8 cellular contexts compared by ENCODE assay signal in the genomic region with DNA sequence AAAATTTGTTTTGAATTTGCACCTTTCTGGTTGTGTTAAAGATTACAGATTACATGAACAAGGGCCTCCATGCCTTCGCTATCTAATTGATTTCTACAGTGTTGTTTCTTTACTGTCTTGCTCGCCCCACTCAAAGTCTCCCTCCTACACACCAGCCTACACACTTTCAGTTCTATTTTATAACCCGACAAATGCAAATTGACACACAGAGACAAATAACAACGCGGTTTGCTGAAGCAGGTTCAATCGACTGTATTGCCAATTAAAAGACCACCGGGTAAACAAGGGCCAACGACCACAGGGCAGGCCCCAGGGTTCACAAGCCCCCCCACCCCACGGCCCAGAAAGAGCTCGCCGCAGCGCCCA. TPM values are rescaled to one million over a fixed set of nuclear protein-coding genes. Genes with fewer than 3 reads are reported as not detected.
DNase-seq lines count a peak whose midpoint lies in the region; ATAC-seq and TF ChIP-seq lines count a peak whose summit lies in the region.

No MANE protein-coding gene starts in this region.

- intact Hi-C loops in body of pancreas (cut with DNase I), result no loop called here

- peak overlapping the region; percentile 95 to 97 (median 96) for H3K27ac ChIP-seq in body of pancreas
- peak overlapping the region; percentile 69 for H3K27ac ChIP-seq in mesenchymal stem cell (ENCODE audit: low read length, poor library complexity, severe bottlenecking)

- H3K4me2 ChIP-seq in mesenchymal stem cell (ENCODE audit: low read length, poor library complexity, severe bottlenecking), result peak overlapping the region; percentile 92

- no peak overlapping the region for H2BK15ac ChIP-seq in mesenchymal stem cell (ENCODE audit: low read depth, poor library complexity, severe bottlenecking)

- H3K9ac ChIP-seq in mesenchymal stem cell (ENCODE audit: low read length), result peak overlapping the region; percentile 93

- TF ChIP-seq POLR2A in body of pancreas (IDR thresholded peaks at IDR 0.05), result no peak

- H3K36me3 ChIP-seq in body of pancreas (replicated peaks in 1 of 2; ENCODE audit: insufficient read depth in 1 of 2, low read depth in 2 of 2) (no peaks in the 10 kb centered on the region), mesenchymal stem cell (ENCODE audit: control insufficient read depth in 1 of 2, insufficient read depth in 2 of 2, low read depth in 1 of 2, low read length in 2 of 2) (peaks cover 0 to under 1% of the 10 kb centered on the region in 2 experiments)

- H3K18ac ChIP-seq in mesenchymal stem cell (ENCODE audit: low read depth in 1 of 2, low read length in 2 of 2), result peak overlapping the region in 1 of 2 experiments; percentile 81

- H3K4me3 ChIP-seq in GM12875 (ENCODE audit: low read depth, low read length) (peak overlapping the region; percentile 89), body of pancreas (peak overlapping the region; percentile 81 to 88), mesenchymal stem cell (ENCODE audit: insufficient read depth in 1 of 2, low read depth in 1 of 2, low read length in 2 of 2) (peak overlapping the region; percentile 89)

- no peaks in the 10 kb centered on the region for H3K9me3 ChIP-seq in body of pancreas
- no peaks in the 10 kb centered on the region for H3K9me3 ChIP-seq in mesenchymal stem cell (ENCODE audit: control insufficient read depth, low read length)

- H2AFZ ChIP-seq in mesenchymal stem cell (ENCODE audit: low read depth, low read length), result no peak overlapping the region

- no peak overlapping the region for H4K8ac ChIP-seq in mesenchymal stem cell (ENCODE audit: low read length)

- no peak overlapping the region for H2BK12ac ChIP-seq in mesenchymal stem cell (ENCODE audit: low read length in 2 of 2)

- no peak overlapping the region for H3K14ac ChIP-seq in mesenchymal stem cell (ENCODE audit: low read length in 2 of 2)

- H2BK5ac ChIP-seq in mesenchymal stem cell (ENCODE audit: low read depth, low read length, poor library complexity, severe bottlenecking), result no peak overlapping the region

- ATAC-seq in HG03520 (IDR thresholded peaks at IDR 0.05; ENCODE audit: unreplicated experiment) (peak; percentile 8), body of pancreas (no peak), left lobe of liver (no peak), HG02870 (IDR thresholded peaks at IDR 0.05; ENCODE audit: unreplicated experiment) (no peak)

- no peak overlapping the region for H4K91ac ChIP-seq in mesenchymal stem cell (ENCODE audit: low read length)

- no peak overlapping the region for H3K23ac ChIP-seq in mesenchymal stem cell (ENCODE audit: low read length in 2 of 2)

- no peak overlapping the region for H3K4ac ChIP-seq in mesenchymal stem cell (ENCODE audit: low read depth in 1 of 2, low read length in 2 of 2)

- H3K27me3 ChIP-seq in body of pancreas (no peaks in the 10 kb centered on the region), mesenchymal stem cell (ENCODE audit: control insufficient read depth in 1 of 2, insufficient read depth in 1 of 2, low read length in 2 of 2) (no peaks in the 10 kb centered on the region)

- no peak overlapping the region for H2BK120ac ChIP-seq in mesenchymal stem cell (ENCODE audit: low read depth, low read length)

- peaks cover 57% of the 10 kb centered on the region for H3K4me1 ChIP-seq in body of pancreas
- H3K4me1 ChIP-seq in mesenchymal stem cell (ENCODE audit: control insufficient read depth, insufficient read depth, low read depth, low read length), result peaks cover 10% of the 10 kb centered on the region

- H2AK5ac ChIP-seq in mesenchymal stem cell (ENCODE audit: low read length, severe bottlenecking), result no peak overlapping the region

- 0 to 1% methylated on average over 12 of the region's 12 CpGs for WGBS in body of pancreas, 2 donors
- under 1% methylated on average over 12 of the region's 12 CpGs for WGBS in mesenchymal stem cell

- no peak for TF ChIP-seq CTCF in GM12875 (IDR thresholded peaks at IDR 0.05; ENCODE audit: borderline replicate concordance, insufficient read depth, low read depth, low read length)
- no peak for TF ChIP-seq CTCF in body of pancreas (IDR thresholded peaks at IDR 0.05)

- H3K79me1 ChIP-seq in mesenchymal stem cell (replicated peaks; ENCODE audit: low read length, poor library complexity, severe bottlenecking), result peaks cover 21% of the 10 kb centered on the region

- DNase-seq in body of pancreas, result no peak
- DNase-seq in mesenchymal stem cell, result no peak
- no peak for DNase-seq in NCI-H82 (lab: John Stamatoyannopoulos, UW)
- DNase-seq in left lobe of liver (ENCODE audit: low spot score), result no peak
- DNase-seq in NCI-H69 (lab: John Stamatoyannopoulos, UW), result no peak

RNA-seq across cellular contexts. Expression of a gene that starts 0.9 kb away (rescaled TPM):
- total RNA-seq in body of pancreas (10 to 100 TPM; 68.5 to 91.3 TPM), left lobe of liver (67.6 TPM)
- 43.7 TPM for polyA plus RNA-seq in mesenchymal stem cell (2013, experiment 1 of 2)
- polyA plus RNA-seq in mesenchymal stem cell (2013, experiment 2 of 2), result 44.3 TPM

RNA-seq across cellular contexts. Expression of a gene that starts 58.0 kb away (rescaled TPM):
- total RNA-seq in body of pancreas, result 10 to 100 TPM; 22.1 to 33.5 TPM
- polyA plus RNA-seq in mesenchymal stem cell (2013, experiment 1 of 2), result 56.4 TPM
- polyA plus RNA-seq in mesenchymal stem cell (2013, experiment 2 of 2), result 55.0 TPM
- total RNA-seq in left lobe of liver, result 30.6 TPM

RNA-seq across cellular contexts. Expression of a gene that starts 58.3 kb away (rescaled TPM):
- total RNA-seq in body of pancreas, result 10 to 100 TPM; 58.1 to 92.0 TPM
- 33.6 TPM for polyA plus RNA-seq in mesenchymal stem cell (2013, experiment 1 of 2)
- 32.9 TPM for polyA plus RNA-seq in mesenchymal stem cell (2013, experiment 2 of 2)
- 45.0 TPM for total RNA-seq in left lobe of liver
